15 cellular contexts compared by ENCODE assay signal in genomic region chr1:48033495-48034050, GRCh38. TPM values are rescaled to one million over a fixed set of nuclear protein-coding genes. Genes with fewer than 3 reads are reported as not detected.
DNase-seq lines count a peak whose midpoint lies in the region; ATAC-seq and TF ChIP-seq lines count a peak whose summit lies in the region.
"Had no signal": no experiment of that assay in that cellular context is flagged by ENCODE, and none has a peak within 500 bp of the region (broad histone marks: within the 10 kb centered on the region; RNA-seq: fewer than 3 reads in every experiment).

No MANE protein-coding gene starts in this region.

- peaks cover 38% of the 10 kb centered on the region for H3K4me1 Mint-ChIP-seq in endodermal cell
- H3K4me1 Mint-ChIP-seq in stimulated activated memory B cell treated with anti-CD40 and anti-IgM and Interleukin-4, amounts not matched to agents 10 μg/mL and 1 μg/mL and 100 μg/mL, for 72 hours: no peaks in the 10 kb centered on the region
- H3K4me1 Mint-ChIP-seq: CD4-positive, CD25-positive, alpha-beta regulatory T cell; CD8-positive, alpha-beta memory T cell had no signal

- H4K91ac ChIP-seq in neuronal stem cell (ENCODE audit: low read depth, low read length, poor library complexity): no peak overlapping the region

- 90 to 95% methylated on average over 10 of the region's 10 CpGs for WGBS in endodermal cell (ENCODE audit: insufficient coverage in 1 of 2, insufficient read length in 1 of 2), 2 experiments
- no CpG with 5 or more reads among the region's 10 CpGs for WGBS in neuronal stem cell (ENCODE audit: extremely low coverage in 2 of 2, insufficient read length in 2 of 2, insufficient replicate concordance in 1 of 2), 2 donors

- intact Hi-C loops in upper lobe of right lung (cut with DNase I): no loop called here

- no peak overlapping the region for H4K8ac ChIP-seq in neuronal stem cell (ENCODE audit: low read depth, low read length)

- no peak overlapping the region for H3K23ac ChIP-seq in neuronal stem cell (ENCODE audit: low read depth, low read length, poor library complexity)

- H3K27ac Mint-ChIP-seq in endodermal cell: no peak overlapping the region
- no peak overlapping the region for H3K27ac Mint-ChIP-seq in stimulated activated memory B cell treated with anti-CD40 and anti-IgM and Interleukin-4, amounts not matched to agents 10 μg/mL and 1 μg/mL and 100 μg/mL, for 72 hours
- H3K27ac Mint-ChIP-seq: CD4-positive, CD25-positive, alpha-beta regulatory T cell; CD8-positive, alpha-beta memory T cell had no signal

- no peaks in the 10 kb centered on the region for H3K36me3 Mint-ChIP-seq in endodermal cell (ENCODE audit: low read depth)
- H3K36me3 Mint-ChIP-seq in stimulated activated memory B cell treated with anti-CD40 and anti-IgM and Interleukin-4, amounts not matched to agents 10 μg/mL and 1 μg/mL and 100 μg/mL, for 72 hours: no peaks in the 10 kb centered on the region
- H3K36me3 Mint-ChIP-seq: CD4-positive, CD25-positive, alpha-beta regulatory T cell; CD8-positive, alpha-beta memory T cell had no signal

- H3K36me3 ChIP-seq in endodermal cell (ENCODE audit: control insufficient read depth, insufficient read depth, low read length): no peaks in the 10 kb centered on the region
- no peaks in the 10 kb centered on the region for H3K36me3 ChIP-seq in neuronal stem cell (replicated peaks in 1 of 2; ENCODE audit: control insufficient read depth in 2 of 2, insufficient read depth in 2 of 2, low read length in 2 of 2)
- no peaks in the 10 kb centered on the region for H3K36me3 ChIP-seq in upper lobe of right lung
- H3K36me3 ChIP-seq: BE2C, HAP-1 had no signal

- no peaks in the 10 kb centered on the region for H3K9me3 Mint-ChIP-seq in endodermal cell
- H3K9me3 Mint-ChIP-seq in stimulated activated memory B cell treated with anti-CD40 and anti-IgM and Interleukin-4, amounts not matched to agents 10 μg/mL and 1 μg/mL and 100 μg/mL, for 72 hours: no peaks in the 10 kb centered on the region
- H3K9me3 Mint-ChIP-seq: CD8-positive, alpha-beta memory T cell had no signal

- H3K9ac ChIP-seq in endodermal cell (ENCODE audit: extremely low read depth, low read length, poor library complexity, severe bottlenecking): no peak overlapping the region
- no peak overlapping the region for H3K9ac ChIP-seq in neuronal stem cell (ENCODE audit: low read depth, low read length, poor library complexity)

- no peak overlapping the region for H2BK12ac ChIP-seq in neuronal stem cell (ENCODE audit: low read length)

- DNase-seq in endodermal cell (peak; percentile 19), neuronal stem cell (ENCODE audit: low spot score) (no peak), upper lobe of right lung (no peak), NCI-H446 treated with DMSO at 0.1 percent for 48 hours (lab: John Stamatoyannopoulos, UW) (no peak)
- DNase-seq: ACHN; BE2C; C1 segment of cervical spinal cord; Caco-2; CD4-positive, CD25-positive, alpha-beta regulatory T cell; CD8-positive, alpha-beta memory T cell had no signal

- peaks cover 4% of the 10 kb centered on the region for H3K27me3 Mint-ChIP-seq in endodermal cell (ENCODE audit: insufficient read depth)
- peaks cover 20% of the 10 kb centered on the region for H3K27me3 Mint-ChIP-seq in stimulated activated memory B cell treated with anti-CD40 and anti-IgM and Interleukin-4, amounts not matched to agents 10 μg/mL and 1 μg/mL and 100 μg/mL, for 72 hours

- peak overlapping the region; percentile 42 for H3K18ac ChIP-seq in neuronal stem cell (ENCODE audit: low read length)

- H3K4me1 ChIP-seq in endodermal cell (ENCODE audit: control insufficient read depth, insufficient read depth, low read length): peaks cover 9% of the 10 kb centered on the region
- H3K4me1 ChIP-seq in neuronal stem cell (ENCODE audit: control insufficient read depth in 2 of 2, insufficient read depth in 1 of 2, low read depth in 1 of 2, low read length in 2 of 2): peaks cover 0 to 5% of the 10 kb centered on the region in 2 donors
- peaks cover 2% of the 10 kb centered on the region for H3K4me1 ChIP-seq in upper lobe of right lung
- H3K4me1 ChIP-seq: BE2C, Caco-2, HAP-1 had no signal

- no peak overlapping the region for H2BK5ac ChIP-seq in neuronal stem cell (ENCODE audit: low read length)

- peak overlapping the region; percentile 58 for H3K14ac ChIP-seq in neuronal stem cell (ENCODE audit: low read length)

- no peak overlapping the region for H3K4me2 ChIP-seq in neuronal stem cell (ENCODE audit: insufficient read depth, low read length, poor library complexity, severe bottlenecking)

- no peak overlapping the region for H2BK120ac ChIP-seq in neuronal stem cell (ENCODE audit: low read depth, low read length)

- no peaks in the 10 kb centered on the region for H3K79me1 ChIP-seq in neuronal stem cell (ENCODE audit: low read depth, low read length)

- H2AK5ac ChIP-seq in neuronal stem cell (ENCODE audit: low read depth, low read length): peak overlapping the region; percentile 36

- H2AFZ ChIP-seq in neuronal stem cell (ENCODE audit: low read length): no peak overlapping the region

- no peak overlapping the region for H3K4ac ChIP-seq in neuronal stem cell (ENCODE audit: low read length)

- ATAC-seq in upper lobe of right lung (peak; percentile 33), HG02884 (IDR thresholded peaks at IDR 0.05; ENCODE audit: unreplicated experiment) (no peak)
- no peak for ATAC-seq in stimulated activated memory B cell treated with anti-CD40 and anti-IgM and Interleukin-4, amounts not matched to agents 10 μg/mL and 1 μg/mL and 100 μg/mL, for 72 hours

- H3K4me3 Mint-ChIP-seq in endodermal cell: no peak overlapping the region
- H3K4me3 Mint-ChIP-seq in stimulated activated memory B cell treated with anti-CD40 and anti-IgM and Interleukin-4, amounts not matched to agents 10 μg/mL and 1 μg/mL and 100 μg/mL, for 72 hours: no peak overlapping the region
- H3K4me3 Mint-ChIP-seq: CD4-positive, CD25-positive, alpha-beta regulatory T cell; CD8-positive, alpha-beta memory T cell had no signal

- H3K9me3 ChIP-seq in endodermal cell (ENCODE audit: control insufficient read depth, low read length) (no peaks in the 10 kb centered on the region), neuronal stem cell (replicated peaks in 1 of 2; ENCODE audit: control insufficient read depth in 2 of 2, insufficient read depth in 1 of 2, low read depth in 1 of 2, low read length in 2 of 2) (no peaks in the 10 kb centered on the region), upper lobe of right lung (no peaks in the 10 kb centered on the region)
- H3K9me3 ChIP-seq: BE2C, Caco-2, HAP-1 had no signal

- no peak for TF ChIP-seq CTCF in endodermal cell (conservative IDR thresholded peaks at IDR 0.05)
- no peak for TF ChIP-seq CTCF in upper lobe of right lung (IDR thresholded peaks at IDR 0.05)

- H3K27ac ChIP-seq in endodermal cell (ENCODE audit: low read depth, low read length): no peak overlapping the region
- no peak overlapping the region for H3K27ac ChIP-seq in neuronal stem cell (replicated peaks; ENCODE audit: low read length)
- no peak overlapping the region for H3K27ac ChIP-seq in upper lobe of right lung
- H3K27ac ChIP-seq: HL-60 had no signal

- no peaks in the 10 kb centered on the region for H3K27me3 ChIP-seq in endodermal cell (ENCODE audit: control insufficient read depth, insufficient read depth, low read length, poor library complexity, severe bottlenecking)
- no peaks in the 10 kb centered on the region for H3K27me3 ChIP-seq in neuronal stem cell (ENCODE audit: control insufficient read depth in 3 of 3, insufficient read depth in 3 of 3, low read depth in 1 of 3, low read length in 3 of 3)
- no peaks in the 10 kb centered on the region for H3K27me3 ChIP-seq in upper lobe of right lung
- H3K27me3 ChIP-seq: BE2C had no signal

- H3K4me3 ChIP-seq in endodermal cell (ENCODE audit: low read length) (no peak overlapping the region), neuronal stem cell (ENCODE audit: low read length in 2 of 2) (no peak overlapping the region), upper lobe of right lung (no peak overlapping the region)
- H3K4me3 ChIP-seq: HAP-1 had no signal

- no peak overlapping the region for H2BK15ac ChIP-seq in neuronal stem cell (ENCODE audit: low read length)

RNA-seq across cellular contexts. Expression of gene TRABD2B, which starts 36.4 kb away (rescaled TPM):
- total RNA-seq in endodermal cell (10 to 100 TPM; 24.4 to 28.0 TPM), upper lobe of right lung (1.2 TPM)
- polyA plus RNA-seq in endodermal cell (2013, experiment 1 of 2): 6.2 TPM
- 6.0 TPM for polyA plus RNA-seq in endodermal cell (2013, experiment 2 of 2)
- polyA plus RNA-seq in neuronal stem cell (2013, experiment 1 of 2): 0.42 TPM
- 0.66 TPM for polyA plus RNA-seq in neuronal stem cell (2013, experiment 2 of 2)
- total RNA-seq: CD4-positive, CD25-positive, alpha-beta regulatory T cell; CD8-positive, alpha-beta memory T cell; HT1080 had no signal
- polyA plus RNA-seq: CD4-positive, CD25-positive, alpha-beta regulatory T cell; CD8-positive, alpha-beta memory T cell had no signal

Comparison
In these comparisons a context has a peak if more than half of its experiments do, and no peak if none do; other contexts are left out.
1. RNA of gene TRABD2B, which starts 36.4 kb away (total RNA-seq): 24.4 to 28.0 TPM in endodermal cell; 1.2 TPM in upper lobe of right lung (single experiment); every median in the first group is over 10 times any median in the second.